In genomic region chr19:46298477-46299003, GRCh38 we compare ENCODE assay signal across 12 cellular contexts. TPM values are rescaled to one million over a fixed set of nuclear protein-coding genes. Genes with fewer than 3 reads are reported as not detected.
DNase-seq lines count a peak whose midpoint lies in the region; ATAC-seq and TF ChIP-seq lines count a peak whose summit lies in the region.
"Had no signal": no experiment of that assay in that cellular context is flagged by ENCODE, and none has a peak within 500 bp of the region (broad histone marks: within the 10 kb centered on the region; RNA-seq: fewer than 3 reads in every experiment).

No MANE protein-coding gene starts in this region.

- H4K20me1 ChIP-seq in Karpas-422 (ENCODE audit: insufficient read depth, low read depth, low read length), result no peaks in the 10 kb centered on the region

- H3K79me1 ChIP-seq in mesenchymal stem cell (replicated peaks; ENCODE audit: low read length, poor library complexity, severe bottlenecking), result peaks cover 4% of the 10 kb centered on the region

- H3K4me3 ChIP-seq in Panc1 (ENCODE audit: low read depth in 2 of 2, low read length in 2 of 2) (no peak overlapping the region), mesenchymal stem cell (ENCODE audit: insufficient read depth in 1 of 2, low read depth in 1 of 2, low read length in 2 of 2) (peak overlapping the region; percentile 27 to 80), thymus (ENCODE audit: low read length) (no peak overlapping the region), Karpas-422 (ENCODE audit: low read length) (no peak overlapping the region)

- 83% methylated on average over 5 of the region's 7 CpGs for WGBS in mesenchymal stem cell
- 53% methylated on average over 7 of the region's 7 CpGs for whole genome bisulfite sequencing in thymus

- no peaks in the 10 kb centered on the region; the same call in 1 of the 2 replicates for H3K27me3 ChIP-seq in Panc1 (ENCODE audit: control insufficient read depth, insufficient read depth, low read length)
- H3K27me3 ChIP-seq in mesenchymal stem cell (ENCODE audit: control insufficient read depth in 1 of 2, insufficient read depth in 1 of 2, low read length in 2 of 2), result peaks cover 0 to 11% of the 10 kb centered on the region in 2 experiments
- peaks cover 14% of the 10 kb centered on the region for H3K27me3 ChIP-seq in thymus (ENCODE audit: control insufficient read depth, insufficient read depth)
- H3K27me3 ChIP-seq in Karpas-422 (ENCODE audit: low read length), result no peaks in the 10 kb centered on the region

- H2BK15ac ChIP-seq in mesenchymal stem cell (ENCODE audit: low read depth, poor library complexity, severe bottlenecking), result peak overlapping the region; percentile 99

- no peaks in the 10 kb centered on the region for H3K4me1 ChIP-seq in Panc1 (ENCODE audit: control insufficient read depth, insufficient read depth, low read length)
- H3K4me1 ChIP-seq in mesenchymal stem cell (ENCODE audit: control insufficient read depth, insufficient read depth, low read depth, low read length), result peaks cover 43% of the 10 kb centered on the region
- no peaks in the 10 kb centered on the region for H3K4me1 ChIP-seq in thymus (ENCODE audit: control insufficient read depth, insufficient read depth, low read length)
- H3K4me1 ChIP-seq in Karpas-422 (ENCODE audit: low read length), result peaks cover 5% of the 10 kb centered on the region

- H3K27ac Mint-ChIP-seq in dendritic cell treated with granulocyte-macrophage colony-stimulating factor and Interleukin-4, amounts not matched to agents 40 ng/mL and 50 ng/mL, for 4 days, result no peak overlapping the region
- H3K27ac Mint-ChIP-seq: naive thymus-derived CD4-positive, alpha-beta T cell had no signal

- H3K4me2 ChIP-seq in mesenchymal stem cell (ENCODE audit: low read length, poor library complexity, severe bottlenecking), result peak overlapping the region; percentile 10
- H3K4me2 ChIP-seq in Karpas-422 (ENCODE audit: low read depth, low read length, poor library complexity, severe bottlenecking), result no peak overlapping the region

- no peak overlapping the region for H3K27ac ChIP-seq in Panc1 (ENCODE audit: low read length)
- H3K27ac ChIP-seq in mesenchymal stem cell (ENCODE audit: low read length, poor library complexity, severe bottlenecking), result peak overlapping the region; percentile 52
- peak overlapping the region; percentile 73 for H3K27ac ChIP-seq in thymus (ENCODE audit: low read depth)
- no peak overlapping the region for H3K27ac ChIP-seq in Karpas-422 (ENCODE audit: low read length)
- H3K27ac ChIP-seq: WERI-Rb-1 had no signal

- peak overlapping the region; percentile 100 for H4K8ac ChIP-seq in mesenchymal stem cell (ENCODE audit: low read length)

- peak overlapping the region; percentile 49 for H3K4me3 Mint-ChIP-seq in dendritic cell treated with granulocyte-macrophage colony-stimulating factor and Interleukin-4, amounts not matched to agents 40 ng/mL and 50 ng/mL, for 4 days
- H3K4me3 Mint-ChIP-seq: naive thymus-derived CD4-positive, alpha-beta T cell had no signal

- H2AK5ac ChIP-seq in mesenchymal stem cell (ENCODE audit: low read length, severe bottlenecking), result peak overlapping the region; percentile 98

- POLR2A ChIA-PET in Panc1 (lab: Charles Lee), result interaction anchor here (0.6 kb wide), 2 partner anchors 88 to 118 kb away, joined by 4 to 18 read pairs; no protein-coding TSS in a partner anchor

- H2AFZ ChIP-seq in mesenchymal stem cell (ENCODE audit: low read depth, low read length), result no peak overlapping the region
- no peak overlapping the region for H2AFZ ChIP-seq in Karpas-422 (ENCODE audit: low read length)

- peaks cover 16% of the 10 kb centered on the region for H3K4me1 Mint-ChIP-seq in dendritic cell treated with granulocyte-macrophage colony-stimulating factor and Interleukin-4, amounts not matched to agents 40 ng/mL and 50 ng/mL, for 4 days (ENCODE audit: low read depth)

- H2BK5ac ChIP-seq in mesenchymal stem cell (ENCODE audit: low read depth, low read length, poor library complexity, severe bottlenecking), result peak overlapping the region; percentile 5

- in situ Hi-C loops in Panc1 (cut with HindIII; ENCODE audit: low pct_unique_long_range_greater_than_20kb, low sequenced_read_pairs) (no loop called here), GM13977 (cut with MboI; ENCODE audit: low pct_unique_long_range_greater_than_20kb, low sequenced_read_pairs, unreplicated experiment) (loop anchor here (25.0 kb wide), 1 partner anchor 189 kb away; the partner anchor contains the start of gene PNMA8B)

- ATAC-seq in Panc1, result 0 out of 2 replicates have a peak, but pooled peaks have one; percentile 23
- ATAC-seq: naive thymus-derived CD4-positive, alpha-beta T cell had no signal

- H3K18ac ChIP-seq in mesenchymal stem cell (ENCODE audit: low read depth in 1 of 2, low read length in 2 of 2), result peak overlapping the region; percentile 100

- no peaks in the 10 kb centered on the region for H3K79me2 ChIP-seq in Karpas-422 (ENCODE audit: low read length)

- CTCF ChIA-PET in Panc1 (lab: Charles Lee), result interaction anchor here (0.7 kb wide), 1 partner anchor 88 kb away, joined by 8 read pairs; no protein-coding TSS in a partner anchor

- H4K91ac ChIP-seq in mesenchymal stem cell (ENCODE audit: low read length), result peak overlapping the region; percentile 100

- peak overlapping the region; percentile 93 to 100 for H3K4ac ChIP-seq in mesenchymal stem cell (ENCODE audit: low read depth in 1 of 2, low read length in 2 of 2)

- peak overlapping the region; percentile 72 for H3K9ac ChIP-seq in mesenchymal stem cell (ENCODE audit: low read length)
- no peak overlapping the region for H3K9ac ChIP-seq in Karpas-422 (ENCODE audit: low read length)

- H2BK120ac ChIP-seq in mesenchymal stem cell (ENCODE audit: low read depth, low read length), result peak overlapping the region; percentile 100

- BruUV-seq in Panc1 (replicated peaks; lab: Mats Ljungman, UMichigan), result no TSS peak

- H3K9me3 ChIP-seq in Panc1 (ENCODE audit: control insufficient read depth, insufficient read depth, low read depth, low read length) (no peaks in the 10 kb centered on the region), mesenchymal stem cell (ENCODE audit: control insufficient read depth, low read length) (no peaks in the 10 kb centered on the region), thymus (ENCODE audit: control insufficient read depth) (no peaks in the 10 kb centered on the region), Karpas-422 (ENCODE audit: low read length) (no peaks in the 10 kb centered on the region)

- H3K36me3 ChIP-seq in Panc1 (ENCODE audit: control insufficient read depth, insufficient read depth, low read length) (no peaks in the 10 kb centered on the region), mesenchymal stem cell (ENCODE audit: control insufficient read depth in 1 of 2, insufficient read depth in 2 of 2, low read depth in 1 of 2, low read length in 2 of 2) (peaks cover under 1 to 5% of the 10 kb centered on the region in 2 experiments), thymus (ENCODE audit: control insufficient read depth, insufficient read depth) (no peaks in the 10 kb centered on the region), Karpas-422 (ENCODE audit: insufficient read depth, low read length) (no peaks in the 10 kb centered on the region)
- H3K36me3 ChIP-seq: WERI-Rb-1 had no signal

- peaks cover 61% of the 10 kb centered on the region for H3K27me3 Mint-ChIP-seq in dendritic cell treated with granulocyte-macrophage colony-stimulating factor and Interleukin-4, amounts not matched to agents 40 ng/mL and 50 ng/mL, for 4 days

- H3K9me3 Mint-ChIP-seq in dendritic cell treated with granulocyte-macrophage colony-stimulating factor and Interleukin-4, amounts not matched to agents 40 ng/mL and 50 ng/mL, for 4 days, result no peaks in the 10 kb centered on the region

- H3K23ac ChIP-seq in mesenchymal stem cell (ENCODE audit: low read length in 2 of 2), result peak overlapping the region in 1 of 2 experiments; percentile 97

- no peaks in the 10 kb centered on the region for H3K9me2 ChIP-seq in Karpas-422 (replicated peaks; ENCODE audit: insufficient read depth, low read length)

- TF ChIP-seq CTCF in Panc1 (IDR thresholded peaks at IDR 0.05) (no peak), GM13977 (IDR thresholded peaks at IDR 0.05; ENCODE audit: extremely low read depth, insufficient read depth, missing control alignments) (no peak)

- peak overlapping the region in 1 of 2 experiments; percentile 98 for H3K14ac ChIP-seq in mesenchymal stem cell (ENCODE audit: low read length in 2 of 2)

- no peak for DNase-seq in Panc1 (ENCODE audit: low read depth, low spot score)
- DNase-seq in mesenchymal stem cell, result peak; percentile 36
- DNase-seq in Karpas-422, result no peak
- no peak for DNase-seq in GM13977 (ENCODE audit: low spot score)
- no peak for DNase-seq in UCSD-AML1 (lab: John Stamatoyannopoulos, UW; ENCODE audit: unreplicated experiment)
- DNase-seq in T-helper 9 cell, result no peak
- DNase-seq: activated gamma-delta T cell treated with Interleukin-2 at 50 U/mL for 16 hours; GF-D8; naive thymus-derived CD4-positive, alpha-beta T cell; WERI-Rb-1 had no signal

- H3K36me3 Mint-ChIP-seq in dendritic cell treated with granulocyte-macrophage colony-stimulating factor and Interleukin-4, amounts not matched to agents 40 ng/mL and 50 ng/mL, for 4 days (ENCODE audit: low read depth), result no peaks in the 10 kb centered on the region

- intact Hi-C loops in Panc1 (cut with micrococcal nuclease; ENCODE audit: unreplicated experiment), result no loop called here
- intact Hi-C loops in dendritic cell treated with granulocyte-macrophage colony-stimulating factor and Interleukin-4, amounts not matched to agents 40 ng/mL and 50 ng/mL, for 4 days (cut with micrococcal nuclease), result no loop called here

- H2BK12ac ChIP-seq in mesenchymal stem cell (ENCODE audit: low read length in 2 of 2), result peak overlapping the region; percentile 100

RNA-seq across cellular contexts. Expression of gene HIF3A, which starts 1.7 kb away (rescaled TPM):
- not detected for total RNA-seq in Panc1 (2021; ENCODE audit: unreplicated experiment)
- not detected for polyA plus RNA-seq in Panc1 (2012; ENCODE audit: insufficient read length)
- 24.9 TPM for polyA plus RNA-seq in mesenchymal stem cell (2013, experiment 1 of 2)
- 20.6 TPM for polyA plus RNA-seq in mesenchymal stem cell (2013, experiment 2 of 2)
- polyA plus RNA-seq in thymus, result 13.1 TPM
- total RNA-seq in Karpas-422 (2014; rRNA removed; shearing (Covaris generic); ENCODE audit: low replicate concordance), result not detected in 2 replicates
- total RNA-seq: naive thymus-derived CD4-positive, alpha-beta T cell had no signal
- polyA plus RNA-seq: naive thymus-derived CD4-positive, alpha-beta T cell had no signal

RNA-seq across cellular contexts. Expression of gene PPP5C, which starts 48.3 kb away (rescaled TPM):
- total RNA-seq in Panc1 (2021; ENCODE audit: unreplicated experiment), result 58.1 TPM
- 60.4 TPM for polyA plus RNA-seq in Panc1 (2012; ENCODE audit: insufficient read length)
- 67.1 TPM for polyA plus RNA-seq in mesenchymal stem cell (2013, experiment 1 of 2)
- polyA plus RNA-seq in mesenchymal stem cell (2013, experiment 2 of 2), result 63.7 TPM
- 32.7 TPM for polyA plus RNA-seq in thymus
- 31.1 and 57.5 TPM in 2 replicates for total RNA-seq in Karpas-422 (2014; rRNA removed; shearing (Covaris generic); ENCODE audit: low replicate concordance)

Comparison
In these comparisons a context has a peak if more than half of its experiments do, and no peak if none do; other contexts are left out.
1. H3K27ac ChIP-seq: peak in mesenchymal stem cell (single experiment) and thymus (single experiment); none in Panc1 (single experiment) and Karpas-422 (single experiment).
2. H3K4me3 ChIP-seq: peak in mesenchymal stem cell (2 of 2); none in Panc1 (0 of 2), thymus (single experiment) and Karpas-422 (single experiment).